In genomic region chr21:38351961-38352521, GRCh38 we compare ENCODE assay signal across 9 cellular contexts.
DNase-seq lines count a peak whose midpoint lies in the region; ATAC-seq and TF ChIP-seq lines count a peak whose summit lies in the region.
"Had no signal": no experiment of that assay in that cellular context is flagged by ENCODE, and none has a peak within 500 bp of the region (broad histone marks: within the 10 kb centered on the region; RNA-seq: fewer than 3 reads in every experiment).

No MANE protein-coding gene starts in this region.

- 57 to 62% methylated on average over 10 of the region's 10 CpGs for WGBS in thyroid gland, 2 donors

- H3K36me3 ChIP-seq in NT2/D1 (ENCODE audit: insufficient read depth, insufficient read length, low read length) (no peaks in the 10 kb centered on the region), thyroid gland (no peaks in the 10 kb centered on the region)

- H3K4me3 Mint-ChIP-seq in activated CD4-positive, alpha-beta memory T cell treated with anti-CD3 and anti-CD28 coated beads, Interleukin-2, amount 10 ng/mL, durations not matched to agents 7 days and 5 days, result no peak overlapping the region

- no peak overlapping the region for H3K27ac Mint-ChIP-seq in activated CD4-positive, alpha-beta memory T cell treated with anti-CD3 and anti-CD28 coated beads, Interleukin-2, amount 10 ng/mL, durations not matched to agents 7 days and 5 days

- no peak overlapping the region for H3K4me3 ChIP-seq in NT2/D1 (ENCODE audit: insufficient read length, low read depth)
- no peak overlapping the region for H3K4me3 ChIP-seq in fibroblast of the aortic adventitia (ENCODE audit: low read depth, low read length)
- H3K4me3 ChIP-seq in thyroid gland (replicated peaks in 1 of 3), result no peak overlapping the region

- no peaks in the 10 kb centered on the region for H3K4me1 Mint-ChIP-seq in activated CD4-positive, alpha-beta memory T cell treated with anti-CD3 and anti-CD28 coated beads, Interleukin-2, amount 10 ng/mL, durations not matched to agents 7 days and 5 days

- no peak for TF ChIP-seq POLR2A in thyroid gland (IDR thresholded peaks at IDR 0.05)

- TF ChIP-seq CTCF in fibroblast of the aortic adventitia (IDR thresholded peaks at IDR 0.05; ENCODE audit: insufficient read depth, low read length) (no peak), thyroid gland (IDR thresholded peaks at IDR 0.05) (no peak)

- H3K4me1 ChIP-seq in NT2/D1 (ENCODE audit: insufficient read depth, insufficient read length) (peaks cover 12% of the 10 kb centered on the region), thyroid gland (peaks cover 23 to 50% of the 10 kb centered on the region in 2 donors)

- intact Hi-C loops in thyroid gland (cut with DNase I), result loop anchor here (10.0 kb wide), 1 partner anchor 637 kb away; no protein-coding TSS in a partner anchor

- CTCF ChIA-PET in activated CD4-positive, alpha-beta memory T cell treated with anti-CD3 and anti-CD28 coated beads, Interleukin-2, amount 10 ng/mL, durations not matched to agents 7 days and 5 days (lab: Charles Lee), result interaction anchor here (0.8 to 4.2 kb wide), 12 partner anchors 19 to 195 kb away, joined by 3 to 37 read pairs (median 4); no protein-coding TSS in a partner anchor

- no peaks in the 10 kb centered on the region for H3K27me3 Mint-ChIP-seq in activated CD4-positive, alpha-beta memory T cell treated with anti-CD3 and anti-CD28 coated beads, Interleukin-2, amount 10 ng/mL, durations not matched to agents 7 days and 5 days

- POLR2A ChIA-PET in activated CD4-positive, alpha-beta memory T cell treated with anti-CD3 and anti-CD28 coated beads, Interleukin-2, amount 10 ng/mL, durations not matched to agents 7 days and 5 days (lab: Charles Lee), result no interaction called here

- no peaks in the 10 kb centered on the region for H3K36me3 Mint-ChIP-seq in activated CD4-positive, alpha-beta memory T cell treated with anti-CD3 and anti-CD28 coated beads, Interleukin-2, amount 10 ng/mL, durations not matched to agents 7 days and 5 days (ENCODE audit: low read depth)

- H3K9ac ChIP-seq in NT2/D1 (ENCODE audit: insufficient read length, low read depth), result no peak overlapping the region

- H3K9me3 ChIP-seq in NT2/D1 (ENCODE audit: insufficient read depth, low read length) (peaks cover 16% of the 10 kb centered on the region; the same call in 1 of the 2 replicates), thyroid gland (no peaks in the 10 kb centered on the region)

- no peak for ATAC-seq in HG03442 (IDR thresholded peaks at IDR 0.05; ENCODE audit: unreplicated experiment)

- no peaks in the 10 kb centered on the region for H3K9me3 Mint-ChIP-seq in activated CD4-positive, alpha-beta memory T cell treated with anti-CD3 and anti-CD28 coated beads, Interleukin-2, amount 10 ng/mL, durations not matched to agents 7 days and 5 days

- H3K27me3 ChIP-seq in NT2/D1 (ENCODE audit: insufficient read depth, insufficient read length) (peaks cover 7% of the 10 kb centered on the region), thyroid gland (no peaks in the 10 kb centered on the region)

- peak overlapping the region; percentile 46 to 94 (median 93) for H3K27ac ChIP-seq in thyroid gland

- DNase-seq in NCI-H2171 treated with DMSO at 0.1 percent for 48 hours (lab: John Stamatoyannopoulos, UW) (peak; percentile 7), NCI-H2171 (lab: John Stamatoyannopoulos, UW) (no peak), NT2/D1 (ENCODE audit: low read depth, low spot score) (peak; percentile 63), fibroblast of the aortic adventitia (ENCODE audit: low read depth) (peak; percentile 84), thyroid gland (peak; percentile 37 to 38)
- DNase-seq in activated CD4-positive, alpha-beta memory T cell treated with anti-CD3 and anti-CD28 coated beads, Interleukin-2, amount 10 ng/mL, durations not matched to agents 7 days and 5 days, result no peak
- no peak for DNase-seq in activated CD4-positive, alpha-beta T cell treated with anti-CD3 and anti-CD28 coated beads for 4 hours
- DNase-seq: C1 segment of cervical spinal cord had no signal

Comparison
In these comparisons a context has a peak if more than half of its experiments do, and no peak if none do; other contexts are left out.
1. DNase-seq: peak in NCI-H2171 treated with DMSO at 0.1 percent for 48 hours (single experiment), NT2/D1 (single experiment), fibroblast of the aortic adventitia (single experiment) and thyroid gland (2 of 2); none in NCI-H2171 (single experiment), activated CD4-positive, alpha-beta memory T cell treated with anti-CD3 and anti-CD28 coated beads, Interleukin-2, amount 10 ng/mL, durations not matched to agents 7 days and 5 days (single experiment) and activated CD4-positive, alpha-beta T cell treated with anti-CD3 and anti-CD28 coated beads for 4 hours (0 of 2).